In the genomic region with DNA sequence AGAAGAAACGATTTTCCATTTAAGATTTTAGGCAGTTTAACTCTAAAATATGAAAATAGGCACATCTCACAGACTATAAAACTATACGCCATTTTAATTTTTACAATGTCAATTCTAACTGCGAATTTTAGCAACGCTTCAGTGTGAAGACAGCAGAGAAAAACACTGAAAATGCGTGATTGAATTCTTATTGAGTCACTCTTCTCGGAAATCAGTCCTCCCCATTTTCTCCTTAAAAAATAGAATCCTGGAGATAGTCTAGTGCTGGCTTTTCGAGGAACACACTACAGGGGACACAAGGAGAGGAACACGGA, we compare ENCODE assay signal across 8 cellular contexts. TPM values are rescaled to one million over a fixed set of nuclear protein-coding genes. Genes with fewer than 3 reads are reported as not detected.
A peak's percentile ranks its signal among the peaks of the same experiment; 100 is the strongest.
DNase-seq lines count a peak whose midpoint lies in the region; ATAC-seq, FAIRE-seq and TF ChIP-seq lines count a peak whose summit lies in the region.

No MANE protein-coding gene starts in this region.

- peaks cover 0 to 7% (median 0%) of the 10 kb centered on the region in 3 donors for H3K36me3 Mint-ChIP-seq in CD8-positive, alpha-beta memory T cell

- H3K4me3 Mint-ChIP-seq in CD8-positive, alpha-beta memory T cell, result peak overlapping the region; percentile 92 to 98 (median 95)

- intact Hi-C loops in PC-3 (cut with micrococcal nuclease), result loop anchor here (2.0 kb wide), 1 partner anchor 137 kb away; no protein-coding TSS in a partner anchor
- intact Hi-C loops in endothelial cell of umbilical vein (cut with micrococcal nuclease), result loop anchor here (2.0 to 10.0 kb wide), 3 partner anchors 135 to 431 kb away; partner anchors contain the start of gene SS18
- intact Hi-C loops in ovary (cut with DNase I), result no loop called here

- H3K9me1 ChIP-seq in endothelial cell of umbilical vein (replicated peaks; ENCODE audit: control insufficient read depth, extremely low read depth, insufficient read depth, low read length), result no peaks in the 10 kb centered on the region

- peak overlapping the region; percentile 83 for H2AFZ ChIP-seq in PC-3 (ENCODE audit: low read length)
- H2AFZ ChIP-seq in endothelial cell of umbilical vein (ENCODE audit: low read depth, low read length), result peak overlapping the region; percentile 99

- H3K4me1 Mint-ChIP-seq in CD8-positive, alpha-beta memory T cell, result peaks cover 25 to 42% (median 30%) of the 10 kb centered on the region in 3 donors

- no peaks in the 10 kb centered on the region for H3F3A ChIP-seq in PC-3 (ENCODE audit: low read length, unreplicated experiment)

- H3K4me2 ChIP-seq in PC-3 (ENCODE audit: low read length) (peak overlapping the region; percentile 83), endothelial cell of umbilical vein (ENCODE audit: insufficient read depth, low read length) (peak overlapping the region; percentile 99)

- ATAC-seq in PC-3, result no peak
- no peak for ATAC-seq in GM19463 (IDR thresholded peaks at IDR 0.05; ENCODE audit: unreplicated experiment)
- ATAC-seq in HG03442 (IDR thresholded peaks at IDR 0.05; ENCODE audit: unreplicated experiment), result no peak
- no peak for ATAC-seq in HG02571 (IDR thresholded peaks at IDR 0.05; ENCODE audit: unreplicated experiment)

- peak overlapping the region; percentile 90 for H3K9ac ChIP-seq in PC-3 (ENCODE audit: low read length)
- peak overlapping the region; percentile 71 for H3K9ac ChIP-seq in endothelial cell of umbilical vein (replicated peaks; ENCODE audit: extremely low read depth, insufficient read depth, low read length)

- H3K9me3 ChIP-seq in CD8-positive, alpha-beta memory T cell (ENCODE audit: low read length), result no peaks in the 10 kb centered on the region
- H3K9me3 ChIP-seq in PC-3 (ENCODE audit: low read length) (no peaks in the 10 kb centered on the region), endothelial cell of umbilical vein (replicated peaks; ENCODE audit: control insufficient read depth, insufficient read depth, low read length) (no peaks in the 10 kb centered on the region), ovary (no peaks in the 10 kb centered on the region)

- CTCF ChIA-PET in CD8-positive, alpha-beta memory T cell (lab: Charles Lee), result interaction anchor here (2.0 kb wide), 1 partner anchor 8 kb away, joined by 6 read pairs; no protein-coding TSS in a partner anchor
- CTCF ChIA-PET in PC-3 (lab: Charles Lee) (no interaction called here), endothelial cell of umbilical vein (lab: Charles Lee) (no interaction called here)

- H4K20me1 ChIP-seq in PC-3 (ENCODE audit: low read length) (peaks cover 29% of the 10 kb centered on the region; the same call in 1 of the 2 replicates), endothelial cell of umbilical vein (replicated peaks; ENCODE audit: control insufficient read depth, extremely low read depth, insufficient read depth, low read length) (no peaks in the 10 kb centered on the region)

- no peaks in the 10 kb centered on the region for H3K9me2 ChIP-seq in PC-3 (replicated peaks; ENCODE audit: low read length)

- H3K9me3 Mint-ChIP-seq in CD8-positive, alpha-beta memory T cell, result no peaks in the 10 kb centered on the region

- H3K27me3 Mint-ChIP-seq in CD8-positive, alpha-beta memory T cell, result peaks cover 0 to 8% of the 10 kb centered on the region in 2 donors

- DNase-seq in CD8-positive, alpha-beta memory T cell, result no peak
- no peak for DNase-seq in PC-3
- no peak for DNase-seq in endothelial cell of umbilical vein (ENCODE audit: low read depth, low spot score)
- DNase-seq in ovary, result no peak
- DNase-seq in kidney tubule cell (ENCODE audit: low spot score), result no peak

- TF ChIP-seq EP300 in ovary (IDR thresholded peaks at IDR 0.05), result no peak

- H3K27me3 ChIP-seq in CD8-positive, alpha-beta memory T cell (ENCODE audit: insufficient read depth, low read length, poor library complexity, severe bottlenecking), result no peaks in the 10 kb centered on the region
- H3K27me3 ChIP-seq in PC-3 (ENCODE audit: low read length) (no peaks in the 10 kb centered on the region), endothelial cell of umbilical vein (ENCODE audit: control insufficient read depth in 2 of 2, insufficient read depth in 2 of 2, low read length in 2 of 2) (peaks cover 6 to 17% of the 10 kb centered on the region in 2 experiments), ovary (no peaks in the 10 kb centered on the region)

- peak overlapping the region; percentile 63 for H3K27ac ChIP-seq in CD8-positive, alpha-beta memory T cell (ENCODE audit: low read depth, low read length)
- H3K27ac ChIP-seq in PC-3 (ENCODE audit: low read length) (no peak overlapping the region), endothelial cell of umbilical vein (ENCODE audit: insufficient read depth, low read depth, low read length) (peak overlapping the region; percentile 12), ovary (peak overlapping the region in 1 of 2 donors; percentile 76)

- 2 to 3% (median 3%) methylated on average over 8 of the region's 8 CpGs for WGBS in ovary, 3 donors

- TF ChIP-seq POLR2A in endothelial cell of umbilical vein (IDR thresholded peaks at IDR 0.05; ENCODE audit: low read depth, low read length), result no peak
- TF ChIP-seq POLR2A in ovary (IDR thresholded peaks at IDR 0.05), result no peak

- dilution Hi-C loops in endothelial cell of umbilical vein (cut with MboI; ENCODE audit: extremely low pct_ligation_motif_present, low sequenced_read_pairs), result no loop called here

- H3K4me1 ChIP-seq in CD8-positive, alpha-beta memory T cell (ENCODE audit: insufficient read depth, low read length), result peaks cover 27% of the 10 kb centered on the region
- H3K4me1 ChIP-seq in PC-3 (ENCODE audit: insufficient read depth, low read length), result peaks cover 19% of the 10 kb centered on the region; the same call in 1 of the 2 replicates
- H3K4me1 ChIP-seq in endothelial cell of umbilical vein (ENCODE audit: control insufficient read depth, extremely low read depth, insufficient read depth, low read length), result peaks cover 11% of the 10 kb centered on the region
- H3K4me1 ChIP-seq in ovary (ENCODE audit: insufficient read depth), result peaks cover 5% of the 10 kb centered on the region

- peak overlapping the region; percentile 67 for H3K4me3 ChIP-seq in CD8-positive, alpha-beta memory T cell (ENCODE audit: low read length)
- H3K4me3 ChIP-seq in PC-3 (ENCODE audit: low read length) (peak overlapping the region; percentile 89), endothelial cell of umbilical vein (replicated peaks in 1 of 3; ENCODE audit: insufficient read depth in 1 of 3, low read depth in 1 of 3, low read length in 3 of 3) (peak overlapping the region; percentile 70 to 85 (median 75)), ovary (peak overlapping the region; percentile 75)

- H3K79me2 ChIP-seq in PC-3 (ENCODE audit: low read length) (peaks cover 36% of the 10 kb centered on the region), endothelial cell of umbilical vein (ENCODE audit: control insufficient read depth, insufficient read depth, low read length) (no peaks in the 10 kb centered on the region)

- TSS peak; percentile 74 for BruUV-seq in PC-3 (replicated peaks; lab: Mats Ljungman, UMichigan)
- BruUV-seq in endothelial cell of umbilical vein (replicated peaks; lab: Mats Ljungman, UMichigan), result no TSS peak

- POLR2A ChIA-PET in CD8-positive, alpha-beta memory T cell (lab: Charles Lee), result interaction anchor here (1.2 to 2.0 kb wide), 3 partner anchors 10 to 134 kb away, joined by 5 to 9 read pairs (median 7); no protein-coding TSS in a partner anchor
- POLR2A ChIA-PET in PC-3 (lab: Charles Lee; ENCODE audit: unreplicated experiment), result no interaction called here
- POLR2A ChIA-PET in endothelial cell of umbilical vein (lab: Charles Lee), result no interaction called here

- H3K36me3 ChIP-seq in CD8-positive, alpha-beta memory T cell (ENCODE audit: insufficient read depth, low read length), result no peaks in the 10 kb centered on the region
- H3K36me3 ChIP-seq in PC-3 (ENCODE audit: low read depth, low read length), result no peaks in the 10 kb centered on the region
- H3K36me3 ChIP-seq in endothelial cell of umbilical vein (ENCODE audit: control insufficient read depth in 2 of 2, extremely low read depth in 1 of 2, insufficient read depth in 2 of 2, low read length in 2 of 2), result no peaks in the 10 kb centered on the region
- no peaks in the 10 kb centered on the region for H3K36me3 ChIP-seq in ovary

- FAIRE-seq in endothelial cell of umbilical vein (lab: Jason Lieb, UNC), result no peak

- TF ChIP-seq CTCF in PC-3 (conservative IDR thresholded peaks at IDR 0.05; ENCODE audit: low read depth, low read length), result no peak
- no peak for TF ChIP-seq CTCF in endothelial cell of umbilical vein (IDR thresholded peaks at IDR 0.05; ENCODE audit: extremely low read depth in 1 of 2, insufficient read depth in 1 of 2, low read depth in 1 of 2, low read length in 2 of 2)
- no peak for TF ChIP-seq CTCF in ovary (IDR thresholded peaks at IDR 0.05)

- peak overlapping the region; percentile 93 to 98 (median 97) for H3K27ac Mint-ChIP-seq in CD8-positive, alpha-beta memory T cell

TF ChIP-seq in endothelial cell of umbilical vein, 7 proteins besides CTCF, POLR2A, EP300 and RAD21:
- TF ChIP-seq, protein P1, sequence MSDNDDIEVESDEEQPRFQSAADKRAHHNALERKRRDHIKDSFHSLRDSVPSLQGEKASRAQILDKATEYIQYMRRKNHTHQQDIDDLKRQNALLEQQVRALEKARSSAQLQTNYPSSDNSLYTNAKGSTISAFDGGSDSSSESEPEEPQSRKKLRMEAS (IDR thresholded peaks at IDR 0.05; ENCODE audit: insufficient read depth, insufficient read length), result no peak
- TF ChIP-seq POLR2AphosphoS5 (IDR thresholded peaks at IDR 0.05; ENCODE audit: insufficient read depth, low read depth, low read length) (no peak), EZH2 (IDR thresholded peaks at IDR 0.05; ENCODE audit: borderline replicate concordance, low read depth, low read length, severe bottlenecking) (no peak), GATA2 (IDR thresholded peaks at IDR 0.05; ENCODE audit: insufficient read depth, insufficient read length, low read depth, low read length) (no peak)

RNA-seq across cellular contexts. Expression of gene TAF4B, which starts 0.4 kb away (rescaled TPM):
- 10 to 100 TPM; 18.7 to 19.5 TPM for total RNA-seq in CD8-positive, alpha-beta memory T cell
- 4.3 TPM for polyA plus RNA-seq in CD8-positive, alpha-beta memory T cell
- total RNA-seq in PC-3 (2014; rRNA removed), result 8.3 and 13.0 TPM in 2 replicates
- 1.2 and 2.0 TPM in 2 replicates for total RNA-seq in endothelial cell of umbilical vein
- polyA plus RNA-seq in endothelial cell of umbilical vein, result 0.47 and 0.49 TPM in 2 replicates
- polyA plus RNA-seq in endothelial cell of umbilical vein (2011; cell fraction: cytosol; rRNA removed), result 0.88 and 0.93 TPM in 2 replicates
- 1.2 and 1.4 TPM in 2 replicates for polyA plus RNA-seq in endothelial cell of umbilical vein (2011; cell fraction: nucleus; rRNA removed)
- 1.3 and 2.0 TPM in 2 replicates for polyA plus RNA-seq in endothelial cell of umbilical vein (2012)
- 1.8 and 2.0 TPM in 2 replicates for polyA minus RNA-seq in endothelial cell of umbilical vein
- 12.5 TPM for polyA minus RNA-seq in endothelial cell of umbilical vein (2011; cell fraction: cytosol; rRNA and poly(A)+ RNA removed)
- polyA minus RNA-seq in endothelial cell of umbilical vein (2011; cell fraction: nucleus; rRNA and poly(A)+ RNA removed), result 4.3 and 4.5 TPM in 2 replicates
- total RNA-seq in ovary, result 10 to 100 TPM in 2 of 7 donors, 1 to 10 TPM in 5; 5.0 to 19.1 (median 9.4) TPM
- 1 to 10 TPM; 5.0 to 5.3 TPM for polyA plus RNA-seq in ovary

Comparison
In these comparisons a context has a peak if more than half of its experiments do, and no peak if none do; other contexts are left out.
1. intact Hi-C loops: an anchor here in PC-3 (2.0 kb wide) and endothelial cell of umbilical vein (2.0 to 10.0 kb wide); none called in ovary.